In genomic region chr22:19515654-19516377, GRCh38 we compare ENCODE assay signal across 1 cellular context.
TF ChIP-seq lines count a peak whose summit lies in the region.

No MANE protein-coding gene starts in this region.

TF ChIP-seq in K562, 482 proteins besides CTCF, POLR2A, EP300 and RAD21 (continued from another document):
- peak; percentile 28 for TF ChIP-seq CHD7 (IDR thresholded peaks at IDR 0.05; ENCODE audit: low read depth, low read length)
- no peak for TF ChIP-seq NKRF (IDR thresholded peaks at IDR 0.05; ENCODE audit: borderline replicate concordance)
- peak; percentile 87 for TF ChIP-seq SMARCA5 (IDR thresholded peaks at IDR 0.05)
- TF ChIP-seq TCF7 (IDR thresholded peaks at IDR 0.05; ENCODE audit: borderline replicate concordance) = 0 out of 2 replicates have a peak, but pooled peaks have one; percentile 28
- 0 out of 2 replicates have a peak, but pooled peaks have one; percentile 42 for TF ChIP-seq HDAC2 (IDR thresholded peaks at IDR 0.05)
- no peak for TF ChIP-seq TBL1XR1 (IDR thresholded peaks at IDR 0.05; ENCODE audit: low read length in 2 of 2)
- no peak for TF ChIP-seq ZNF57 (CRISPR knock-in tag; IDR thresholded peaks at IDR 0.05)
- no peak for TF ChIP-seq PREB (CRISPR knock-in tag; IDR thresholded peaks at IDR 0.05)
- peak; percentile 78; the same call in 1 of the 2 replicates for TF ChIP-seq IRF2 (CRISPR knock-in tag; IDR thresholded peaks at IDR 0.05)
- TF ChIP-seq MAZ (CRISPR knock-in tag; conservative IDR thresholded peaks at IDR 0.05 in 1 of 2, IDR thresholded peaks at IDR 0.05 in 1 of 2) = no peak
- no peak for TF ChIP-seq MBD1 (CRISPR knock-in tag; IDR thresholded peaks at IDR 0.05)
- TF ChIP-seq PTBP1 (IDR thresholded peaks at IDR 0.05; ENCODE audit: low read depth, low read length) = 0 out of 2 replicates have a peak, but pooled peaks have one; percentile 72
- no peak for TF ChIP-seq SETDB1 (IDR thresholded peaks at IDR 0.05; ENCODE audit: low read length)
- TF ChIP-seq RBBP5 (IDR thresholded peaks at IDR 0.05; ENCODE audit: borderline replicate concordance, insufficient read depth, low read length, poor library complexity, severe bottlenecking) = peak; percentile 11
- TF ChIP-seq ZZZ3 (IDR thresholded peaks at IDR 0.05) = no peak
- TF ChIP-seq RBFOX2 (IDR thresholded peaks at IDR 0.05; ENCODE audit: low read depth, low read length) = peak; percentile 33; the same call in 1 of the 2 replicates
- peak; percentile 83; the same call in 1 of the 2 replicates for TF ChIP-seq TAF15 (IDR thresholded peaks at IDR 0.05; ENCODE audit: low read depth, low read length)
- TF ChIP-seq RHOXF2B (CRISPR knock-in tag; conservative IDR thresholded peaks at IDR 0.05) = no peak
- TF ChIP-seq ETS2 (tag; IDR thresholded peaks at IDR 0.05; ENCODE audit: borderline replicate concordance, poor library complexity, severe bottlenecking) = no peak
- TF ChIP-seq RCOR1 (IDR thresholded peaks at IDR 0.05; ENCODE audit: borderline replicate concordance in 1 of 2, low read depth in 2 of 2, low read length in 2 of 2) = peak; percentile 74 to 83
- TF ChIP-seq GTF2A2 (tag; IDR thresholded peaks at IDR 0.05) = no peak
- peak; percentile 54; the same call in 1 of the 2 replicates for TF ChIP-seq TFAP4 (CRISPR knock-in tag; IDR thresholded peaks at IDR 0.05; ENCODE audit: borderline replicate concordance)
- no peak for TF ChIP-seq NCOA2 (IDR thresholded peaks at IDR 0.05; ENCODE audit: partially characterized antibody in 2 of 2)
- TF ChIP-seq ESRRA (IDR thresholded peaks at IDR 0.05; ENCODE audit: borderline replicate concordance, low read depth) = peak; percentile 82
- no peak for TF ChIP-seq ZBTB1 (CRISPR knock-in tag; IDR thresholded peaks at IDR 0.05; ENCODE audit: borderline replicate concordance, low read depth)
- no peak for TF ChIP-seq LCOR (CRISPR knock-in tag; IDR thresholded peaks at IDR 0.05)
- peak; percentile 52 for TF ChIP-seq POLR2B (IDR thresholded peaks at IDR 0.05; ENCODE audit: low read depth, partially characterized antibody)
- peak; percentile 8 for TF ChIP-seq ZNF699 (CRISPR knock-in tag; IDR thresholded peaks at IDR 0.05; ENCODE audit: insufficient replicate concordance)
- TF ChIP-seq BCOR (IDR thresholded peaks at IDR 0.05) = peak; percentile 96
